Comparison of ENCODE assay signal across 8 cellular contexts in genomic region chr6:7389162-7389450, GRCh38. TPM values are rescaled to one million over a fixed set of nuclear protein-coding genes. Genes with fewer than 3 reads are reported as not detected.
DNase-seq lines count a peak whose midpoint lies in the region; ATAC-seq, FAIRE-seq and TF ChIP-seq lines count a peak whose summit lies in the region.

No MANE protein-coding gene starts in this region.

- intact Hi-C loops in activated naive CD4-positive, alpha-beta T cell treated with anti-CD3 and anti-CD28 coated beads for 36 hours (cut with micrococcal nuclease) = loop anchor here (1.0 to 2.0 kb wide), 8 partner anchors 76 to 1046 kb away; partner anchors contain the start of genes BLOC1S5, EEF1E1, RREB1 and SLC35B3
- intact Hi-C loops in psoas muscle (cut with DNase I) = loop anchor here (2.0 to 5.0 kb wide), 2 partner anchors 76 to 77 kb away; partner anchors contain the start of gene SSR1 (in 2 of the 2)

- H3K27ac Mint-ChIP-seq in activated naive CD4-positive, alpha-beta T cell treated with anti-CD3 and anti-CD28 coated beads for 36 hours = peak overlapping the region; percentile 97

- no peak for FAIRE-seq in frontal cortex (lab: Jason Lieb, UNC)

- H3K27me3 ChIP-seq in psoas muscle (ENCODE audit: insufficient read depth in 3 of 3, low read length in 2 of 3) = no peaks in the 10 kb centered on the region

- peaks cover 22% of the 10 kb centered on the region for H3K4me1 ChIP-seq in psoas muscle

- H3K9me3 ChIP-seq in psoas muscle = no peaks in the 10 kb centered on the region

- no peaks in the 10 kb centered on the region for H3K27me3 Mint-ChIP-seq in activated naive CD4-positive, alpha-beta T cell treated with anti-CD3 and anti-CD28 coated beads for 36 hours (ENCODE audit: low read depth)

- ATAC-seq in psoas muscle (peak in 1 of 4 donors; percentile 74), HG02763 (IDR thresholded peaks at IDR 0.05; ENCODE audit: unreplicated experiment) (no peak), GM21737 (IDR thresholded peaks at IDR 0.05; ENCODE audit: unreplicated experiment) (no peak)

- DNase-seq in activated naive CD4-positive, alpha-beta T cell treated with anti-CD3 and anti-CD28 coated beads for 36 hours = no peak
- DNase-seq in activated naive CD4-positive, alpha-beta T cell treated with Interleukin-2 at 50 U/mL for 16 hours = no peak
- DNase-seq in frontal cortex (ENCODE audit: low spot score in 2 of 2) (peak; percentile 7 to 50), psoas muscle (peak in 1 of 2 donors; percentile 68)
- DNase-seq in effector CD4-positive, alpha-beta T cell = no peak

- H3K4me1 Mint-ChIP-seq in activated naive CD4-positive, alpha-beta T cell treated with anti-CD3 and anti-CD28 coated beads for 36 hours (ENCODE audit: low read depth) = peaks cover 40% of the 10 kb centered on the region

- peak overlapping the region; percentile 68 for H3K27ac ChIP-seq in VCaP
- H3K27ac ChIP-seq in psoas muscle = peak overlapping the region; percentile 94

- 0 to 1% (median 0%) methylated on average over 11 of the region's 11 CpGs for WGBS in psoas muscle, 3 donors

- peaks cover 23% of the 10 kb centered on the region for H3K36me3 Mint-ChIP-seq in activated naive CD4-positive, alpha-beta T cell treated with anti-CD3 and anti-CD28 coated beads for 36 hours (ENCODE audit: low read depth)

- H3K9me3 Mint-ChIP-seq in activated naive CD4-positive, alpha-beta T cell treated with anti-CD3 and anti-CD28 coated beads for 36 hours = no peaks in the 10 kb centered on the region

- H3K4me3 ChIP-seq in psoas muscle = peak overlapping the region; percentile 96

- CTCF ChIA-PET in activated naive CD4-positive, alpha-beta T cell treated with anti-CD3 and anti-CD28 coated beads for 36 hours (lab: Charles Lee) = interaction anchor here (1.2 to 4.0 kb wide), 4 partner anchors 19 to 226 kb away, joined by 3 to 25 read pairs (median 4); no protein-coding TSS in a partner anchor

- H3K4me3 Mint-ChIP-seq in activated naive CD4-positive, alpha-beta T cell treated with anti-CD3 and anti-CD28 coated beads for 36 hours = peak overlapping the region; percentile 94

- TF ChIP-seq CTCF in VCaP (conservative IDR thresholded peaks at IDR 0.05) (no peak), psoas muscle (IDR thresholded peaks at IDR 0.05) (no peak)

- peaks cover 7 to 12% of the 10 kb centered on the region in 2 donors for H3K36me3 ChIP-seq in psoas muscle (ENCODE audit: insufficient read depth in 1 of 2, low read depth in 1 of 2)

RNA-seq across cellular contexts. Expression of gene CAGE1, which starts 0.4 kb away (rescaled TPM):
- total RNA-seq in activated naive CD4-positive, alpha-beta T cell treated with anti-CD3 and anti-CD28 coated beads for 36 hours = under 1 TPM; 0.25 to 0.26 TPM
- not detected for total RNA-seq in frontal cortex
- not detected for total RNA-seq in psoas muscle
- polyA plus RNA-seq in psoas muscle = under 1 TPM in 1 of 3 donors, not detected in 2; 0.08 TPM

RNA-seq across cellular contexts. Expression of gene RIOK1, which starts 0.5 kb away (rescaled TPM):
- 10 to 100 TPM; 33.8 to 38.5 TPM for total RNA-seq in activated naive CD4-positive, alpha-beta T cell treated with anti-CD3 and anti-CD28 coated beads for 36 hours
- total RNA-seq in frontal cortex = 26.5 TPM
- 10 to 100 TPM in 3 of 4 donors, 1 to 10 TPM in 1; 8.5 to 26.1 (median 20.4) TPM for total RNA-seq in psoas muscle
- polyA plus RNA-seq in psoas muscle = 10 to 100 TPM; 13.9 to 27.7 (median 24.2) TPM

Comparison
In these comparisons a context has a peak if more than half of its experiments do, and no peak if none do; other contexts are left out.
1. DNase-seq: peak in frontal cortex (2 of 2); none in activated naive CD4-positive, alpha-beta T cell treated with anti-CD3 and anti-CD28 coated beads for 36 hours (single experiment), activated naive CD4-positive, alpha-beta T cell treated with Interleukin-2 at 50 U/mL for 16 hours (single experiment) and effector CD4-positive, alpha-beta T cell (single experiment).